Comparison of ENCODE assay signal across 1 cellular context in genomic region chr14:94515426-94515825, GRCh38.
TF ChIP-seq lines count a peak whose summit lies in the region.

No MANE protein-coding gene starts in this region.

TF ChIP-seq in H1, 55 proteins besides CTCF, POLR2A, EP300 and RAD21 (continued from another document):
- TF ChIP-seq PHF8 (conservative IDR thresholded peaks at IDR 0.05; ENCODE audit: low read depth, low read length) (no peak), SRF (IDR thresholded peaks at IDR 0.05; ENCODE audit: low read depth, low read length) (no peak), HDAC2 (IDR thresholded peaks at IDR 0.05; ENCODE audit: borderline replicate concordance in 1 of 2, low read depth in 2 of 2, low read length in 2 of 2) (no peak), GABPA (IDR thresholded peaks at IDR 0.05; ENCODE audit: borderline replicate concordance, insufficient read depth, low read length) (no peak), CHD2 (IDR thresholded peaks at IDR 0.05; ENCODE audit: low read length) (no peak), CTBP2 (IDR thresholded peaks at IDR 0.05; ENCODE audit: borderline replicate concordance, insufficient read depth, insufficient read length, low read length) (no peak), MAFK (IDR thresholded peaks at IDR 0.05; ENCODE audit: low read depth, low read length) (no peak), EZH2 (IDR thresholded peaks at IDR 0.05; ENCODE audit: low read depth, low read length, severe bottlenecking) (no peak), RBBP5 (IDR thresholded peaks at IDR 0.05; ENCODE audit: borderline replicate concordance, low read depth, low read length) (no peak), RFX5 (IDR thresholded peaks at IDR 0.05; ENCODE audit: borderline replicate concordance, low read depth, low read length) (no peak), SIX5 (IDR thresholded peaks at IDR 0.05; ENCODE audit: low read depth, low read length) (no peak), EGR1 (IDR thresholded peaks at IDR 0.05; ENCODE audit: borderline replicate concordance, low read depth, low read length) (no peak), MAX (IDR thresholded peaks at IDR 0.05) (no peak), TEAD4 (IDR thresholded peaks at IDR 0.05; ENCODE audit: low read depth, low read length) (no peak), CHD1 (IDR thresholded peaks at IDR 0.05; ENCODE audit: low read depth, low read length) (no peak), KDM4A (IDR thresholded peaks at IDR 0.05; ENCODE audit: low read depth, low read length, severe bottlenecking) (no peak), RXRA (IDR thresholded peaks at IDR 0.05; ENCODE audit: insufficient read depth, low read depth, low read length) (no peak), SAP30 (IDR thresholded peaks at IDR 0.05; ENCODE audit: insufficient read depth, insufficient replicate concordance, low read length) (no peak)
